Comparison of ENCODE assay signal across 20 cellular contexts in the genomic region with DNA sequence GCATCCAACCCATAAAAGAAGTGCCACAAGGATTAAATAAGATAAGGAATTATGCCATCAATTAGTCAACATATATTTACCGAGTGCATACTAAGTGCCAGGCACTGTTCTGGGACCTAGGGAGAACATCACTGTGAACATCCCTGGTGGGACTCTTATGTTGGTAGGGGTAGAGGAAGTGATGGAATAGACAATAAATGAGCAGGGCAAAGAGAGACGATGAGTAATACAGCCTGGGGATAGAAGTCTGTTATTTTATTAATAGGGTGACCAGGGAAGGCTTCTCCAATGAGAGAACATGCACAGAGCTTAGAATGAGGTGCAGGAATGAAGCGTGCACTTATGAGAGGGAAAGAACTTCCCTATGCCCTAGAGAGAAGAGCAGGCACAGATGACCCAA. TPM values are rescaled to one million over a fixed set of nuclear protein-coding genes. Genes with fewer than 3 reads are reported as not detected.
A peak's percentile ranks its signal among the peaks of the same experiment; 100 is the strongest.
DNase-seq lines count a peak whose midpoint lies in the region; ATAC-seq and TF ChIP-seq lines count a peak whose summit lies in the region.
"Had no signal": no experiment of that assay in that cellular context is flagged by ENCODE, and none has a peak within 500 bp of the region (broad histone marks: within the 10 kb centered on the region; RNA-seq: fewer than 3 reads in every experiment).

No MANE protein-coding gene starts in this region.

- H3K27ac ChIP-seq in GM23248, result no peak overlapping the region

- no peak overlapping the region for H3K9ac ChIP-seq in GM23248

- H3K4me3 ChIP-seq in GM23248, result no peak overlapping the region

- no peaks in the 10 kb centered on the region for H4K20me1 ChIP-seq in GM23248 (ENCODE audit: insufficient read depth)

- H3K4me2 ChIP-seq in GM23248 (ENCODE audit: unreplicated experiment), result no peak overlapping the region

- no peaks in the 10 kb centered on the region for H3K79me2 ChIP-seq in GM23248 (ENCODE audit: insufficient read depth)

- no peaks in the 10 kb centered on the region for H3K9me3 ChIP-seq in GM23248 (ENCODE audit: low read depth)

- H2AFZ ChIP-seq in GM23248, result no peak overlapping the region

- no peaks in the 10 kb centered on the region for H3K9me2 ChIP-seq in GM23248 (ENCODE audit: insufficient read depth)

- no peaks in the 10 kb centered on the region for H3F3A ChIP-seq in GM23248 (ENCODE audit: insufficient read depth)

- ATAC-seq in HG03342 (IDR thresholded peaks at IDR 0.05; ENCODE audit: unreplicated experiment) (no peak), GM18505 (IDR thresholded peaks at IDR 0.05; ENCODE audit: unreplicated experiment) (no peak), HG03039 (IDR thresholded peaks at IDR 0.05; ENCODE audit: unreplicated experiment) (no peak)

- WGBS in GM23248 (ENCODE audit: low coverage in 1 of 2, low lambda C conversion rate in 2 of 2, missing lambda C conversion rate in 2 of 2), 2 experiments, result 84 to 85% methylated on average over 3 of the region's 3 CpGs

- DNase-seq in COLO829 (ENCODE audit: low spot score), result peak; percentile 42
- peak; percentile 16 for DNase-seq in GM23248
- DNase-seq in RPMI7951 (ENCODE audit: low read depth), result peak; percentile 30
- peak; percentile 43 for DNase-seq in kidney tubule cell (ENCODE audit: low spot score)
- no peak for DNase-seq in NCI-H187 treated with DMSO at 0.1 percent for 48 hours (lab: John Stamatoyannopoulos, UW)
- DNase-seq: DMS79; KG1; NCI-H1092 treated with DMSO at 0.1 percent for 48 hours; NCI-H1436 treated with DMSO at 0.1 percent for 48 hours; NCI-H2029; NCI-H2227 treated with DMSO at 0.1 percent for 48 hours; NCI-H524; NCI-H774; NK-92 treated with Interleukin-12 subunit alpha and Interleukin-12 subunit beta, amount 100 ng/mL, for 24 hours; Right ventricle myocardium superior; SW 1271 had no signal

- in situ Hi-C loops in GM23248 (cut with MboI), result no loop called here

- H3K4me1 ChIP-seq in GM23248 (ENCODE audit: insufficient read depth), result peaks cover 8% of the 10 kb centered on the region; the same call in 1 of the 2 replicates

- TF ChIP-seq POLR2A in GM18505 (IDR thresholded peaks at IDR 0.05; ENCODE audit: borderline replicate concordance, extremely low read depth, insufficient read depth, insufficient read length), result no peak

- H3K27me3 ChIP-seq in GM23248 (replicated peaks; ENCODE audit: insufficient read depth), result no peaks in the 10 kb centered on the region

- no peaks in the 10 kb centered on the region for H3K36me3 ChIP-seq in GM23248 (ENCODE audit: low read depth)

RNA-seq across cellular contexts. Expression of a gene that starts 47.4 kb away (rescaled TPM):
- 28.7 and 29.2 TPM in 2 replicates for total RNA-seq in GM23248 (2014; rRNA removed; shearing (Covaris generic))
- 14.1 and 15.1 TPM in 2 replicates for polyA plus RNA-seq in GM23248 (2016; fragmentation: Nextera tagmentation; extraction: Ambion mirVana)
- 10.8 and 11.5 TPM in 2 replicates for total RNA-seq in RPMI7951 (2014; rRNA removed; shearing (Covaris generic))
- total RNA-seq: B cell had no signal
